ENCODE assay signal across 8 cellular contexts in genomic region chr12:7016958-7017571, GRCh38. TPM values are rescaled to one million over a fixed set of nuclear protein-coding genes. Genes with fewer than 3 reads are reported as not detected.
DNase-seq lines count a peak whose midpoint lies in the region; ATAC-seq and TF ChIP-seq lines count a peak whose summit lies in the region.

No MANE protein-coding gene starts in this region.

- no peak for ATAC-seq in heart left ventricle
- no peak for ATAC-seq in left cardiac atrium
- no peak for ATAC-seq in activated naive CD8-positive, alpha-beta T cell treated with anti-CD3 and anti-CD28 coated beads, Interleukin-2, amount 50 U/mL, for 24 hours
- ATAC-seq in lower lobe of right lung = no peak
- no peak for ATAC-seq in GM21825 (IDR thresholded peaks at IDR 0.05; ENCODE audit: unreplicated experiment)

- H3K27ac ChIP-seq in heart left ventricle = peak overlapping the region in 9 of 12 donors; percentile 90 to 95 (median 94)
- peak overlapping the region; percentile 89 for H3K27ac ChIP-seq in lower lobe of right lung
- H3K27ac ChIP-seq in urinary bladder (ENCODE audit: low read depth) = no peak overlapping the region

- H3K27me3 Mint-ChIP-seq in activated naive CD8-positive, alpha-beta T cell treated with anti-CD3 and anti-CD28 coated beads, Interleukin-2, amount 50 U/mL, for 24 hours = no peaks in the 10 kb centered on the region

- intact Hi-C loops in heart left ventricle (cut with DNase I) (loop anchor here in 4 of 10 donors (5.0 kb wide), 5 partner anchors 40 to 95 kb away; partner anchors contain the start of genes C1RL (in 1 of the 4), EMG1 (in 1 of the 4) and PHB2 (in 1 of the 4)), left cardiac atrium (cut with DNase I) (no loop called here), lower lobe of right lung (cut with DNase I) (no loop called here)

- H3K4me1 Mint-ChIP-seq in activated naive CD8-positive, alpha-beta T cell treated with anti-CD3 and anti-CD28 coated beads, Interleukin-2, amount 50 U/mL, for 24 hours = peaks cover 22% of the 10 kb centered on the region

- no peak overlapping the region for H3K27ac Mint-ChIP-seq in activated naive CD8-positive, alpha-beta T cell treated with anti-CD3 and anti-CD28 coated beads, Interleukin-2, amount 50 U/mL, for 24 hours

- H3K9me3 Mint-ChIP-seq in activated naive CD8-positive, alpha-beta T cell treated with anti-CD3 and anti-CD28 coated beads, Interleukin-2, amount 50 U/mL, for 24 hours = no peaks in the 10 kb centered on the region

- H3K4me1 ChIP-seq in heart left ventricle = peaks cover 0 to 43% (median 19%) of the 10 kb centered on the region in 12 donors
- peaks cover 33% of the 10 kb centered on the region for H3K4me1 ChIP-seq in lower lobe of right lung
- peaks cover 1% of the 10 kb centered on the region for H3K4me1 ChIP-seq in urinary bladder (ENCODE audit: insufficient read depth)

- TF ChIP-seq CTCF in heart left ventricle (IDR thresholded peaks at IDR 0.05) (no peak), lower lobe of right lung (IDR thresholded peaks at IDR 0.05) (no peak)

- DNase-seq in heart left ventricle (no peak), left cardiac atrium (no peak), lower lobe of right lung (no peak), NCI-H1092 (lab: John Stamatoyannopoulos, UW) (no peak), nucleus accumbens (lab: John Stamatoyannopoulos, UW) (no peak)
- no peak for DNase-seq in activated naive CD8-positive, alpha-beta T cell treated with anti-CD3 and anti-CD28 coated beads, Interleukin-2, amount 50 U/mL, for 24 hours

- peaks cover 0 to 22% (median 4%) of the 10 kb centered on the region in 9 donors for H3K36me3 ChIP-seq in heart left ventricle
- peaks cover 27% of the 10 kb centered on the region for H3K36me3 ChIP-seq in lower lobe of right lung
- H3K36me3 ChIP-seq in urinary bladder (ENCODE audit: insufficient read depth) = no peaks in the 10 kb centered on the region

- WGBS in heart left ventricle, 4 donors = 67 to 76% (median 72%) methylated on average over 6 of the region's 6 CpGs
- WGBS in urinary bladder = 74% methylated on average over 6 of the region's 6 CpGs

- TF ChIP-seq POLR2A in heart left ventricle (IDR thresholded peaks at IDR 0.05) = no peak

- H3K27me3 ChIP-seq in heart left ventricle (no peaks in the 10 kb centered on the region), lower lobe of right lung (ENCODE audit: low read depth) (no peaks in the 10 kb centered on the region)

- H3K36me3 Mint-ChIP-seq in activated naive CD8-positive, alpha-beta T cell treated with anti-CD3 and anti-CD28 coated beads, Interleukin-2, amount 50 U/mL, for 24 hours (ENCODE audit: low read depth) = peaks cover 3% of the 10 kb centered on the region

- H3K9me3 ChIP-seq in heart left ventricle (no peaks in the 10 kb centered on the region), lower lobe of right lung (no peaks in the 10 kb centered on the region)

- H3K4me3 Mint-ChIP-seq in activated naive CD8-positive, alpha-beta T cell treated with anti-CD3 and anti-CD28 coated beads, Interleukin-2, amount 50 U/mL, for 24 hours = peak overlapping the region; percentile 96

- peak overlapping the region in 10 of 12 donors; percentile 62 to 96 (median 82) for H3K4me3 ChIP-seq in heart left ventricle
- H3K4me3 ChIP-seq in lower lobe of right lung = peak overlapping the region; percentile 72
- H3K4me3 ChIP-seq in urinary bladder (ENCODE audit: low read depth, low read length) = peak overlapping the region; percentile 73

RNA-seq across cellular contexts. Expression of gene LPCAT3, which starts 1.2 kb away (rescaled TPM):
- total RNA-seq in heart left ventricle (10 to 100 TPM; 19.9 to 66.3 (median 46.8) TPM), left cardiac atrium (10 to 100 TPM; 22.6 to 29.4 TPM), lower lobe of right lung (67.7 TPM), urinary bladder (20.7 TPM)
- polyA plus RNA-seq in heart left ventricle (10 to 100 TPM; 26.9 to 43.4 TPM), urinary bladder (48.1 TPM)

RNA-seq across cellular contexts. Expression of gene C1S, which starts 43.5 kb away (rescaled TPM):
- total RNA-seq in heart left ventricle = 100 to 1,000 TPM in 2 of 9 donors, 10 to 100 TPM in 7; 31.9 to 247 (median 74.2) TPM
- polyA plus RNA-seq in heart left ventricle = 10 to 100 TPM; 30.1 to 36.4 TPM
- 100 to 1,000 TPM; 222 to 287 TPM for total RNA-seq in left cardiac atrium
- total RNA-seq in lower lobe of right lung = 280 TPM
- total RNA-seq in urinary bladder = 196 TPM
- 918 TPM for polyA plus RNA-seq in urinary bladder

RNA-seq across cellular contexts. Expression of gene EMG1, which starts 46.4 kb away (rescaled TPM):
- total RNA-seq in heart left ventricle = 10 to 100 TPM; 24.2 to 43.1 (median 35.9) TPM
- polyA plus RNA-seq in heart left ventricle = 10 to 100 TPM; 23.0 to 38.2 TPM
- total RNA-seq in left cardiac atrium = 10 to 100 TPM; 34.4 to 36.6 TPM
- total RNA-seq in lower lobe of right lung = 39.6 TPM
- 25.4 TPM for total RNA-seq in urinary bladder
- polyA plus RNA-seq in urinary bladder = 25.9 TPM

RNA-seq across cellular contexts. Expression of gene PHB2, which starts 46.6 kb away (rescaled TPM):
- total RNA-seq in heart left ventricle (100 to 1,000 TPM; 128 to 189 (median 152) TPM), left cardiac atrium (100 to 1,000 TPM; 117 to 157 TPM), lower lobe of right lung (138 TPM), urinary bladder (94.9 TPM)
- polyA plus RNA-seq in heart left ventricle (100 to 1,000 TPM; 112 to 192 TPM), urinary bladder (192 TPM)
